8 cellular contexts compared by ENCODE assay signal in genomic region chrX:132092439-132093065, GRCh38. TPM values are rescaled to one million over a fixed set of nuclear protein-coding genes. Genes with fewer than 3 reads are reported as not detected.
A peak's percentile ranks its signal among the peaks of the same experiment; 100 is the strongest.
DNase-seq lines count a peak whose midpoint lies in the region; ATAC-seq lines count a peak whose summit lies in the region.

No MANE protein-coding gene starts in this region.

- peaks cover 2% of the 10 kb centered on the region; the same call in 1 of the 2 replicates for H3K4me1 ChIP-seq in Karpas-422 (ENCODE audit: low read length)
- H3K4me1 ChIP-seq in SJCRH30: no peaks in the 10 kb centered on the region

- peak; percentile 51 for ATAC-seq in GM21423 (IDR thresholded peaks at IDR 0.05; ENCODE audit: unreplicated experiment)
- peak; percentile 56 to 89 for ATAC-seq in left cardiac atrium
- no peak for ATAC-seq in GM19324 (IDR thresholded peaks at IDR 0.05; ENCODE audit: low FRiP score, unreplicated experiment)

- DNase-seq in DMS153 treated with DMSO at 0.1 percent for 48 hours (lab: John Stamatoyannopoulos, UW; ENCODE audit: unreplicated experiment) (peak; percentile 77), Karpas-422 (peak; percentile 81), SJCRH30 (peak; percentile 39 to 78), left cardiac atrium (peak; percentile 43), skeletal muscle cell (ENCODE audit: low read depth) (peak; percentile 15)
- peak; percentile 43 for DNase-seq in activated naive CD4-positive, alpha-beta T cell treated with anti-CD3 and anti-CD28 coated beads, Interleukin-2, amount 50 U/mL, for 16 hours

- H3K36me3 ChIP-seq in Karpas-422 (ENCODE audit: insufficient read depth, low read length): no peaks in the 10 kb centered on the region
- H3K36me3 ChIP-seq in SJCRH30: no peaks in the 10 kb centered on the region

- no peak overlapping the region for H3K4me3 ChIP-seq in Karpas-422 (ENCODE audit: low read length)
- no peak overlapping the region for H3K4me3 ChIP-seq in SJCRH30
- no peak overlapping the region for H3K4me3 ChIP-seq in skeletal muscle cell (ENCODE audit: low read depth, low read length)

- no peak overlapping the region for H3K4me2 ChIP-seq in Karpas-422 (ENCODE audit: low read depth, low read length, poor library complexity, severe bottlenecking)

- no peaks in the 10 kb centered on the region for H4K20me1 ChIP-seq in Karpas-422 (ENCODE audit: insufficient read depth, low read depth, low read length)

- H3K79me2 ChIP-seq in Karpas-422 (ENCODE audit: low read length): no peaks in the 10 kb centered on the region

- H3K27ac ChIP-seq in Karpas-422 (ENCODE audit: low read length) (no peak overlapping the region), SJCRH30 (no peak overlapping the region)

- 0 out of 2 replicates have a peak overlapping the region, but pooled peaks have one; percentile 3 for H2AFZ ChIP-seq in Karpas-422 (ENCODE audit: low read length)

- H3K9me3 ChIP-seq in Karpas-422 (ENCODE audit: low read length) (no peaks in the 10 kb centered on the region), SJCRH30 (replicated peaks) (no peaks in the 10 kb centered on the region)

- no peaks in the 10 kb centered on the region for H3K9me2 ChIP-seq in Karpas-422 (replicated peaks; ENCODE audit: insufficient read depth, low read length)

- H3K27me3 ChIP-seq in Karpas-422 (ENCODE audit: low read length) (no peaks in the 10 kb centered on the region), SJCRH30 (no peaks in the 10 kb centered on the region)

- intact Hi-C loops in left cardiac atrium (cut with DNase I): loop anchor here in 1 of 2 donors (10.0 kb wide), 2 partner anchors 132 to 522 kb away; no protein-coding TSS in a partner anchor

- no peak overlapping the region for H3K9ac ChIP-seq in Karpas-422 (ENCODE audit: low read length)

RNA-seq across cellular contexts. Expression of gene FRMD7, which starts 35.3 kb away (rescaled TPM):
- not detected in 2 replicates for total RNA-seq in Karpas-422 (2014; rRNA removed; shearing (Covaris generic); ENCODE audit: low replicate concordance)
- not detected in 2 replicates for total RNA-seq in SJCRH30 (2014; rRNA removed; shearing (Covaris generic))
- not detected for total RNA-seq in left cardiac atrium

Comparison
In these comparisons a context has a peak if more than half of its experiments do, and no peak if none do; other contexts are left out.
1. DNase-seq: peak in every context shown above with its lines; median percentile 81 in Karpas-422; 77 in DMS153 treated with DMSO at 0.1 percent for 48 hours; 58 in SJCRH30; 43 in activated naive CD4-positive, alpha-beta T cell treated with anti-CD3 and anti-CD28 coated beads, Interleukin-2, amount 50 U/mL, for 16 hours; 43 in left cardiac atrium; 15 in skeletal muscle cell.